Comparison of ENCODE assay signal across 12 cellular contexts in genomic region chr5:117999939-118000549, GRCh38.
A peak's percentile ranks its signal among the peaks of the same experiment; 100 is the strongest.
DNase-seq lines count a peak whose midpoint lies in the region; ATAC-seq and FAIRE-seq lines count a peak whose summit lies in the region.
"Had no signal": no experiment of that assay in that cellular context is flagged by ENCODE, and none has a peak within 500 bp of the region (broad histone marks: within the 10 kb centered on the region; RNA-seq: fewer than 3 reads in every experiment).

No MANE protein-coding gene starts in this region.

- peaks cover 0 to 22% (median 1%) of the 10 kb centered on the region in 5 donors for H3K9me3 Mint-ChIP-seq in CD8-positive, alpha-beta memory T cell
- H3K9me3 Mint-ChIP-seq: nephron progenitor cell had no signal

- H3K27ac ChIP-seq in CD8-positive, alpha-beta memory T cell (ENCODE audit: low read depth, low read length) = no peak overlapping the region

- DNase-seq in DMS79 treated with DMSO at 0.1 percent for 48 hours (lab: John Stamatoyannopoulos, UW) = peak; percentile 3
- peak; percentile 39 for DNase-seq in NCI-H446 treated with DMSO at 0.1 percent for 48 hours (lab: John Stamatoyannopoulos, UW)
- no peak for DNase-seq in T1000 (lab: John Stamatoyannopoulos, UW)
- DNase-seq in GM19239 (ENCODE audit: insufficient read length, low spot score) = no peak
- DNase-seq in NCI-H524 treated with DMSO at 0.1 percent for 48 hours (lab: John Stamatoyannopoulos, UW) = no peak
- no peak for DNase-seq in CD8-positive, alpha-beta memory T cell
- DNase-seq: nephron progenitor cell, SHP77 had no signal

- no peaks in the 10 kb centered on the region for H3K27me3 ChIP-seq in CD8-positive, alpha-beta memory T cell (ENCODE audit: insufficient read depth, low read length, poor library complexity, severe bottlenecking)

- H3K4me1 Mint-ChIP-seq in CD8-positive, alpha-beta memory T cell = no peaks in the 10 kb centered on the region
- H3K4me1 Mint-ChIP-seq: B cell, nephron progenitor cell had no signal

- no peaks in the 10 kb centered on the region for H3K9me3 ChIP-seq in CD8-positive, alpha-beta memory T cell (ENCODE audit: low read length)

- no peaks in the 10 kb centered on the region for H3K36me3 Mint-ChIP-seq in CD8-positive, alpha-beta memory T cell

- H3K27me3 Mint-ChIP-seq in CD8-positive, alpha-beta memory T cell = no peaks in the 10 kb centered on the region
- H3K27me3 Mint-ChIP-seq: B cell; dendritic cell treated with granulocyte-macrophage colony-stimulating factor and Interleukin-4, amounts not matched to agents 40 ng/mL and 50 ng/mL, for 4 days had no signal

- FAIRE-seq in GM19239 (lab: Jason Lieb, UNC) = no peak

- H3K36me3 ChIP-seq in CD8-positive, alpha-beta memory T cell (ENCODE audit: insufficient read depth, low read length) = no peaks in the 10 kb centered on the region

- CTCF ChIA-PET in CD8-positive, alpha-beta memory T cell (lab: Charles Lee) = no interaction called here

- no peaks in the 10 kb centered on the region for H3K4me1 ChIP-seq in CD8-positive, alpha-beta memory T cell (ENCODE audit: insufficient read depth, low read length)

- POLR2A ChIA-PET in CD8-positive, alpha-beta memory T cell (lab: Charles Lee) = no interaction called here

- no peak overlapping the region for H3K4me3 ChIP-seq in CD8-positive, alpha-beta memory T cell (ENCODE audit: low read length)

- peak; percentile 59 for ATAC-seq in GM19025 (IDR thresholded peaks at IDR 0.05; ENCODE audit: low read depth, unreplicated experiment)
- ATAC-seq in HG02970 (IDR thresholded peaks at IDR 0.05; ENCODE audit: low FRiP score, unreplicated experiment) = peak; percentile 61

- no peak overlapping the region for H3K4me3 Mint-ChIP-seq in CD8-positive, alpha-beta memory T cell
- H3K4me3 Mint-ChIP-seq: B cell; dendritic cell treated with granulocyte-macrophage colony-stimulating factor and Interleukin-4, amounts not matched to agents 40 ng/mL and 50 ng/mL, for 4 days; nephron progenitor cell had no signal

- H3K27ac Mint-ChIP-seq in CD8-positive, alpha-beta memory T cell = no peak overlapping the region
- H3K27ac Mint-ChIP-seq: B cell; dendritic cell treated with granulocyte-macrophage colony-stimulating factor and Interleukin-4, amounts not matched to agents 40 ng/mL and 50 ng/mL, for 4 days; nephron progenitor cell had no signal

Comparison
In these comparisons a context has a peak if more than half of its experiments do, and no peak if none do; other contexts are left out.
1. DNase-seq: peak in DMS79 treated with DMSO at 0.1 percent for 48 hours (single experiment) and NCI-H446 treated with DMSO at 0.1 percent for 48 hours (single experiment); none in T1000 (single experiment), GM19239 (single experiment), NCI-H524 treated with DMSO at 0.1 percent for 48 hours (single experiment) and CD8-positive, alpha-beta memory T cell (0 of 5).